In genomic region chr11:100695911-100696310, GRCh38 we compare ENCODE assay signal across 25 cellular contexts. TPM values are rescaled to one million over a fixed set of nuclear protein-coding genes. Genes with fewer than 3 reads are reported as not detected.
DNase-seq lines count a peak whose midpoint lies in the region; ATAC-seq and TF ChIP-seq lines count a peak whose summit lies in the region.
"Had no signal": no experiment of that assay in that cellular context is flagged by ENCODE, and none has a peak within 500 bp of the region (broad histone marks: within the 10 kb centered on the region; RNA-seq: fewer than 3 reads in every experiment).

No MANE protein-coding gene starts in this region.

- no peak for TF ChIP-seq RAD21 in IMR-90 (IDR thresholded peaks at IDR 0.05; ENCODE audit: low read length)

- TF ChIP-seq POLR2A in IMR-90 (IDR thresholded peaks at IDR 0.05; ENCODE audit: low read depth, low read length) (no peak), thyroid gland (IDR thresholded peaks at IDR 0.05) (no peak)

- no peak overlapping the region for H3K4me3 Mint-ChIP-seq in activated naive CD4-positive, alpha-beta T cell treated with anti-CD3 and anti-CD28 coated beads for 36 hours
- H3K4me3 Mint-ChIP-seq: B cell; CD4-positive, alpha-beta T cell; CD8-positive, alpha-beta T cell had no signal

- TF ChIP-seq CTCF in IMR-90 (conservative IDR thresholded peaks at IDR 0.05; ENCODE audit: low read depth, low read length) (no peak), thyroid gland (IDR thresholded peaks at IDR 0.05) (no peak)

- H3K14ac ChIP-seq in IMR-90 (replicated peaks; ENCODE audit: low read depth, low read length): no peak overlapping the region

- H4K5ac ChIP-seq in IMR-90 (ENCODE audit: low read depth, low read length): no peak overlapping the region

- ATAC-seq in IMR-90 (ENCODE audit: low read depth): no peak
- ATAC-seq: A549; CD8-positive, alpha-beta T cell; GM12878 had no signal

- no CpG with 5 or more reads among the region's 5 CpGs for WGBS in IMR-90 (ENCODE audit: extremely low coverage in 2 of 2, insufficient read length in 1 of 2), 2 experiments
- 32 to 50% methylated on average over 5 of the region's 5 CpGs for WGBS in thyroid gland, 2 donors

- POLR2A ChIA-PET in IMR-90 (lab: Charles Lee; ENCODE audit: unreplicated experiment): no interaction called here

- H4K91ac ChIP-seq in IMR-90 (ENCODE audit: insufficient read depth, low read depth, low read length): no peak overlapping the region

- peaks cover 3% of the 10 kb centered on the region for H3K4me1 ChIP-seq in IMR-90 (ENCODE audit: control insufficient read depth, insufficient read depth, low read length)
- H3K4me1 ChIP-seq in thyroid gland: peaks cover 31 to 41% of the 10 kb centered on the region in 2 donors
- H3K4me1 ChIP-seq: BLaER1 treated with 17β-estradiol and CSF1 and Interleukin-3, amounts not matched to agents 10 nM and 100 nM; Caco-2 had no signal

- no peak overlapping the region for H3K18ac ChIP-seq in IMR-90 (ENCODE audit: low read depth, low read length)

- no peaks in the 10 kb centered on the region for H3K27me3 Mint-ChIP-seq in activated naive CD4-positive, alpha-beta T cell treated with anti-CD3 and anti-CD28 coated beads for 36 hours (ENCODE audit: low read depth)
- H3K27me3 Mint-ChIP-seq: B cell had no signal

- H2BK5ac ChIP-seq in IMR-90 (ENCODE audit: low read depth, low read length, poor library complexity, severe bottlenecking): no peak overlapping the region

- H4K20me1 ChIP-seq in IMR-90 (ENCODE audit: insufficient read depth, low read length): no peaks in the 10 kb centered on the region; the same call in 1 of the 2 replicates

- 0 out of 2 replicates have a peak, but pooled peaks cover 3% of the 10 kb centered on the region for H3K9me1 ChIP-seq in IMR-90 (ENCODE audit: insufficient read depth, low read length)

- H3K9me3 ChIP-seq in IMR-90 (ENCODE audit: control insufficient read depth, insufficient read depth, low read length) (no peaks in the 10 kb centered on the region), thyroid gland (no peaks in the 10 kb centered on the region)
- H3K9me3 ChIP-seq: A549 had no signal

- 0 out of 2 replicates have a peak overlapping the region, but pooled peaks have one; percentile 29 for H2AK5ac ChIP-seq in IMR-90 (ENCODE audit: low read depth, low read length)

- no peaks in the 10 kb centered on the region for H3K27me3 ChIP-seq in IMR-90 (ENCODE audit: control insufficient read depth, insufficient read depth, low read length)
- no peaks in the 10 kb centered on the region for H3K27me3 ChIP-seq in thyroid gland
- H3K27me3 ChIP-seq: BLaER1 treated with 17β-estradiol and CSF1 and Interleukin-3, amounts not matched to agents 10 nM and 100 nM had no signal

- no TSS peak for BruUV-seq in IMR-90 (replicated peaks; lab: Mats Ljungman, UMichigan)

- H2BK120ac ChIP-seq in IMR-90 (ENCODE audit: low read depth, low read length): no peak overlapping the region

- H3K9ac ChIP-seq in IMR-90 (ENCODE audit: low read depth, low read length): no peak overlapping the region
- H3K9ac ChIP-seq: BLaER1 treated with 17β-estradiol and CSF1 and Interleukin-3, amounts not matched to agents 10 nM and 100 nM had no signal

- no peak overlapping the region for H3K4me2 ChIP-seq in IMR-90 (ENCODE audit: low read depth, low read length)
- H3K4me2 ChIP-seq: A549; BLaER1 treated with 17β-estradiol and CSF1 and Interleukin-3, amounts not matched to agents 10 nM and 100 nM had no signal

- no peak overlapping the region for H3K4me3 ChIP-seq in IMR-90 (ENCODE audit: insufficient read depth, low read depth, low read length)
- no peak overlapping the region for H3K4me3 ChIP-seq in thyroid gland (replicated peaks in 1 of 3)
- H3K4me3 ChIP-seq: A549; BLaER1 treated with 17β-estradiol and CSF1 and Interleukin-3, amounts not matched to agents 10 nM and 100 nM; GM12878 had no signal

- H3K23ac ChIP-seq in IMR-90 (ENCODE audit: low read depth, low read length): no peak overlapping the region

- H3K27ac ChIP-seq in IMR-90 (ENCODE audit: insufficient read depth, low read length): no peak overlapping the region
- peak overlapping the region; percentile 54 to 64 (median 63) for H3K27ac ChIP-seq in thyroid gland
- H3K27ac ChIP-seq: 22Rv1; A549; BLaER1 treated with 17β-estradiol and CSF1 and Interleukin-3, amounts not matched to agents 10 nM and 100 nM; C4-2B had no signal

- H2AFZ ChIP-seq in IMR-90 (replicated peaks; ENCODE audit: low read length, poor library complexity): no peak overlapping the region

- H3K36me3 ChIP-seq in IMR-90 (ENCODE audit: control insufficient read depth, insufficient read depth, low read length) (peaks cover 2% of the 10 kb centered on the region), thyroid gland (no peaks in the 10 kb centered on the region)

- no peak overlapping the region for H2BK15ac ChIP-seq in IMR-90 (ENCODE audit: low read depth, low read length)

- no peaks in the 10 kb centered on the region for H3K36me3 Mint-ChIP-seq in activated naive CD4-positive, alpha-beta T cell treated with anti-CD3 and anti-CD28 coated beads for 36 hours (ENCODE audit: low read depth)
- H3K36me3 Mint-ChIP-seq: CD8-positive, alpha-beta T cell had no signal

- no peak overlapping the region for H3K27ac Mint-ChIP-seq in activated naive CD4-positive, alpha-beta T cell treated with anti-CD3 and anti-CD28 coated beads for 36 hours
- H3K27ac Mint-ChIP-seq: B cell; CD4-positive, alpha-beta T cell; CD8-positive, alpha-beta T cell had no signal

- H2AK9ac ChIP-seq in IMR-90 (replicated peaks; ENCODE audit: low read depth, low read length, poor library complexity): no peak overlapping the region

- no peak overlapping the region for H3K4ac ChIP-seq in IMR-90 (ENCODE audit: low read depth, low read length)

- DNase-seq in Caki2 (ENCODE audit: low read depth) (peak; percentile 45), IMR-90 (no peak), left kidney (ENCODE audit: low read depth, low spot score) (peak; percentile 25), thyroid gland (peak; percentile 74 to 80), HUDEP-2 (lab: John Stamatoyannopoulos, UW; ENCODE audit: unreplicated experiment in 76 of 76) (no peak)
- no peak for DNase-seq in activated T-cell treated with anti-CD3 and anti-CD28 coated beads, Interleukin-2, amount 50 U/mL, for 48 hours
- no peak for DNase-seq in activated naive CD4-positive, alpha-beta T cell treated with anti-CD3 and anti-CD28 coated beads for 36 hours
- DNase-seq: AML-193; Caco-2; CD4-positive, alpha-beta T cell; CD8-positive, alpha-beta T cell; DMS 273 treated with DMSO at 0.1 percent for 48 hours; DMS153; DMS53; DMS79; DND-41; EL; GDM1 had no signal

- no peaks in the 10 kb centered on the region for H3K4me1 Mint-ChIP-seq in activated naive CD4-positive, alpha-beta T cell treated with anti-CD3 and anti-CD28 coated beads for 36 hours (ENCODE audit: low read depth)
- H3K4me1 Mint-ChIP-seq: B cell had no signal

- intact Hi-C loops in IMR-90 (cut with micrococcal nuclease): no loop called here
- intact Hi-C loops in thyroid gland (cut with DNase I): no loop called here
- intact Hi-C loops in activated naive CD4-positive, alpha-beta T cell treated with anti-CD3 and anti-CD28 coated beads for 36 hours (cut with micrococcal nuclease): no loop called here

- CTCF ChIA-PET in IMR-90 (lab: Yijun Ruan, JAX): no interaction called here
- CTCF ChIA-PET in activated naive CD4-positive, alpha-beta T cell treated with anti-CD3 and anti-CD28 coated beads for 36 hours (lab: Charles Lee): no interaction called here

- no peaks in the 10 kb centered on the region for H3K9me3 Mint-ChIP-seq in activated naive CD4-positive, alpha-beta T cell treated with anti-CD3 and anti-CD28 coated beads for 36 hours
- H3K9me3 Mint-ChIP-seq: CD4-positive, alpha-beta T cell; CD8-positive, alpha-beta T cell had no signal

- H4K8ac ChIP-seq in IMR-90 (ENCODE audit: low read depth in 2 of 2, low read length in 2 of 2): no peak overlapping the region

- H3K79me1 ChIP-seq in IMR-90 (ENCODE audit: low read depth in 1 of 2, low read length in 2 of 2): peaks cover 11 to 44% of the 10 kb centered on the region in 2 experiments

- no peak overlapping the region for H3K56ac ChIP-seq in IMR-90 (ENCODE audit: extremely low read depth, insufficient read depth, low read length)

- H2BK20ac ChIP-seq in IMR-90 (ENCODE audit: low read depth, low read length): no peak overlapping the region

- dilution Hi-C loops in IMR-90 (cut with HindIII; ENCODE audit: low sequenced_read_pairs, unreplicated experiment): no loop called here

- in situ Hi-C loops in Caki2 (cut with HindIII; ENCODE audit: low pct_unique_long_range_greater_than_20kb, low sequenced_read_pairs): no loop called here
- in situ Hi-C loops in IMR-90 (cut with MboI; ENCODE audit: low sequenced_read_pairs): no loop called here

TF ChIP-seq in IMR-90, 13 proteins besides CTCF, POLR2A, EP300 and RAD21 (continues in another document):
- no peak for TF ChIP-seq BHLHE40 (IDR thresholded peaks at IDR 0.05; ENCODE audit: low read depth, low read length)
- no peak for TF ChIP-seq MAFK (IDR thresholded peaks at IDR 0.05; ENCODE audit: low read depth, low read length)
- TF ChIP-seq, protein P1, sequence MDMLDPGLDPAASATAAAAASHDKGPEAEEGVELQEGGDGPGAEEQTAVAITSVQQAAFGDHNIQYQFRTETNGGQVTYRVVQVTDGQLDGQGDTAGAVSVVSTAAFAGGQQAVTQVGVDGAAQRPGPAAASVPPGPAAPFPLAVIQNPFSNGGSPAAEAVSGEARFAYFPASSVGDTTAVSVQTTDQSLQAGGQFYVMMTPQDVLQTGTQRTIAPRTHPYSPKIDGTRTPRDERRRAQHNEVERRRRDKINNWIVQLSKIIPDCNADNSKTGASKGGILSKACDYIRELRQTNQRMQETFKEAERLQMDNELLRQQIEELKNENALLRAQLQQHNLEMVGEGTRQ (IDR thresholded peaks at IDR 0.05; ENCODE audit: low read depth, low read length): no peak
- no peak for TF ChIP-seq NFE2L2 (IDR thresholded peaks at IDR 0.05; ENCODE audit: low read depth, low read length)
- no peak for TF ChIP-seq MXI1 (IDR thresholded peaks at IDR 0.05; ENCODE audit: borderline replicate concordance, low read depth, low read length)
- TF ChIP-seq MAZ (IDR thresholded peaks at IDR 0.05; ENCODE audit: borderline replicate concordance, low read depth, low read length): no peak
- no peak for TF ChIP-seq FOS (IDR thresholded peaks at IDR 0.05; ENCODE audit: low read depth, low read length)
- TF ChIP-seq RFX5 (IDR thresholded peaks at IDR 0.05; ENCODE audit: low read depth, low read length): no peak

RNA-seq across cellular contexts. Expression of gene ARHGAP42, which starts 8.8 kb away (rescaled TPM):
- total RNA-seq in Caki2 (2014; rRNA removed; shearing (Covaris generic); ENCODE audit: low replicate concordance): 7.8 and 11.5 TPM in 2 replicates
- total RNA-seq in IMR-90 (2012; rRNA removed) (7.3 and 8.9 TPM in 2 replicates), thyroid gland (10 to 100 TPM; 21.8 to 55.7 (median 35.9) TPM)
- polyA plus RNA-seq in IMR-90 (2012; rRNA removed): 2.8 and 2.9 TPM in 2 replicates
- 0.87 and 1.3 TPM in 2 replicates for polyA plus RNA-seq in IMR-90 (2012; cell fraction: cytosol; rRNA removed)
- 1.2 and 6.8 TPM in 2 replicates for polyA plus RNA-seq in IMR-90 (2012; cell fraction: nucleus; rRNA removed; ENCODE audit: low replicate concordance)
- total RNA-seq in activated naive CD4-positive, alpha-beta T cell treated with anti-CD3 and anti-CD28 coated beads for 36 hours: not detected
- total RNA-seq: CD4-positive, alpha-beta T cell; G401 had no signal

Comparison
In these comparisons a context has a peak if more than half of its experiments do, and no peak if none do; other contexts are left out.
1. DNase-seq: peak in Caki2 (single experiment), left kidney (single experiment) and thyroid gland (2 of 2); none in IMR-90 (single experiment), activated T-cell treated with anti-CD3 and anti-CD28 coated beads, Interleukin-2, amount 50 U/mL, for 48 hours (0 of 2), HUDEP-2 (0 of 76) and activated naive CD4-positive, alpha-beta T cell treated with anti-CD3 and anti-CD28 coated beads for 36 hours (single experiment).